ENCODE assay signal across 15 cellular contexts in the genomic region with DNA sequence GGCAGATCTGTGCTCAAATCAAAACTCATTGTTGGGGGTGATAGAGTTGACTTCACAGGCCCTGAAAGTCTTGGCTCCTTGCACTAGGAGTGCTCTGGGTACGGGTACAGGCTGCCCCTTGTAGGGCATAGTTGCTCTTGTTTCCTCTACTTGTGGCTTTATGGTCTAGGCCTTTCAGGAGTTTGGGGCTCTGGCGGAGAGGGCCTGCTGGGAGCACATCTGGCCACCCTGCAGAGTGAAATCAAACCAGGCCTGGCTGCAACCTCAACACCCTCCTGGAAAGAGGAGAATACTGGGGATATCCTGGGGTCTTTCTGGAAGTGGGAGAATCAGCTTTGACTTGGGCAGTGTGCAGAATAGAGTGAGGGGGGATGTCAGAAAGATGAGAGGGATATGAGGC. TPM values are rescaled to one million over a fixed set of nuclear protein-coding genes. Genes with fewer than 3 reads are reported as not detected.
DNase-seq lines count a peak whose midpoint lies in the region; ATAC-seq and TF ChIP-seq lines count a peak whose summit lies in the region.
"Had no signal": no experiment of that assay in that cellular context is flagged by ENCODE, and none has a peak within 500 bp of the region (broad histone marks: within the 10 kb centered on the region; RNA-seq: fewer than 3 reads in every experiment).

No MANE protein-coding gene starts in this region.

- no peak overlapping the region for H2AFZ ChIP-seq in osteoblast (ENCODE audit: low read length)

- H4K20me1 ChIP-seq in osteoblast (ENCODE audit: insufficient read depth, low read length), result peaks cover 22% of the 10 kb centered on the region

- POLR2A ChIA-PET in AG04449 (lab: Yijun Ruan, JAX), result interaction anchor here (0.8 to 2.7 kb wide), 7 partner anchors 8 to 36 kb away, joined by 4 to 10 read pairs (median 6); no protein-coding TSS in a partner anchor

- WGBS in esophagus squamous epithelium, 2 donors, result 63 to 86% methylated on average over 1 to 2 of the region's 2 CpGs

- peaks cover 48% of the 10 kb centered on the region for H3K79me2 ChIP-seq in osteoblast (ENCODE audit: insufficient read depth, low read length)

- peaks cover 12% of the 10 kb centered on the region for H3K27me3 Mint-ChIP-seq in T-helper 17 cell

- H3K4me1 Mint-ChIP-seq in T-helper 17 cell, result peaks cover 10% of the 10 kb centered on the region

- H3K27ac Mint-ChIP-seq in T-helper 17 cell, result no peak overlapping the region
- H3K27ac Mint-ChIP-seq: activated CD4-positive, alpha-beta memory T cell treated with anti-CD3 and anti-CD28 coated beads for 36 hours; B cell; natural killer cell; T-helper 2 cell treated with Interferon-gamma antibody and Interleukin-4, amounts not matched to agents 5 μg/mL and 100 μg/mL, for 36 hours had no signal

- CTCF ChIA-PET in AG04449 (lab: Yijun Ruan, JAX), result interaction anchor here (0.9 to 2.0 kb wide), 7 partner anchors 10 to 87 kb away, joined by 3 to 16 read pairs (median 4); no protein-coding TSS in a partner anchor

- peak overlapping the region; percentile 94 for H3K4me2 ChIP-seq in osteoblast (ENCODE audit: insufficient read depth, low read length)

- H3K4me3 ChIP-seq in AG04449 (ENCODE audit: low read depth, low read length), result peak overlapping the region; percentile 82
- peak overlapping the region in 3 of 4 donors; percentile 44 to 63 (median 56) for H3K4me3 ChIP-seq in esophagus squamous epithelium
- H3K4me3 ChIP-seq in osteoblast (ENCODE audit: insufficient read depth, low read length), result peak overlapping the region; percentile 80

- TF ChIP-seq POLR2A in esophagus squamous epithelium (IDR thresholded peaks at IDR 0.05), result no peak

- no peaks in the 10 kb centered on the region for H3K36me3 Mint-ChIP-seq in T-helper 17 cell (ENCODE audit: low read depth)
- H3K36me3 Mint-ChIP-seq: activated CD4-positive, alpha-beta memory T cell treated with anti-CD3 and anti-CD28 coated beads for 36 hours; natural killer cell had no signal

- H3K27me3 ChIP-seq in esophagus squamous epithelium, result peaks cover 0 to 60% (median 0%) of the 10 kb centered on the region in 4 donors
- no peaks in the 10 kb centered on the region for H3K27me3 ChIP-seq in osteoblast (ENCODE audit: insufficient read depth, low read length)

- DNase-seq in AG04449 (ENCODE audit: low read depth, low spot score) (no peak), T-helper 17 cell (no peak), esophagus squamous epithelium (lab: John Stamatoyannopoulos, UW) (no peak), osteoblast (ENCODE audit: insufficient read length, low spot score, missing footprints) (no peak), cerebellum (ENCODE audit: low spot score) (no peak), SIG-M5 (lab: John Stamatoyannopoulos, UW) (no peak)
- DNase-seq in activated naive CD4-positive, alpha-beta T cell treated with Interleukin-2 at 50 U/mL for 16 hours, result no peak
- DNase-seq: activated CD4-positive, alpha-beta memory T cell treated with anti-CD3 and anti-CD28 coated beads for 36 hours; activated gamma-delta T cell treated with Interleukin-2 at 50 U/mL for 16 hours; central memory CD4-positive, alpha-beta T cell; natural killer cell; stimulated activated CD4-positive, alpha-beta T cell treated with anti-CD3 and anti-CD28 coated beads, Interleukin-15, amount 100 ng/mL, for 24 hours had no signal

- peaks cover 40 to 100% (median 50%) of the 10 kb centered on the region in 3 donors for H3K4me1 ChIP-seq in esophagus squamous epithelium
- peaks cover 72% of the 10 kb centered on the region for H3K4me1 ChIP-seq in osteoblast (ENCODE audit: insufficient read depth, low read length)

- H3K27ac ChIP-seq in esophagus squamous epithelium (peak overlapping the region in 2 of 4 donors; percentile 48 to 60), osteoblast (ENCODE audit: low read depth, low read length) (peak overlapping the region; percentile 95)

- H3K36me3 ChIP-seq in esophagus squamous epithelium (no peaks in the 10 kb centered on the region), osteoblast (ENCODE audit: insufficient read depth, low read length) (peaks cover 35% of the 10 kb centered on the region)

- TF ChIP-seq CTCF in AG04449 (IDR thresholded peaks at IDR 0.05; ENCODE audit: insufficient read depth, low read length, missing control alignments) (no peak), esophagus squamous epithelium (IDR thresholded peaks at IDR 0.05) (no peak), osteoblast (IDR thresholded peaks at IDR 0.05; ENCODE audit: extremely low read depth, low read depth, low read length) (no peak)

- H3K9me3 ChIP-seq in T-helper 17 cell (ENCODE audit: control insufficient read depth, low read length, poor library complexity, severe bottlenecking) (no peaks in the 10 kb centered on the region), esophagus squamous epithelium (no peaks in the 10 kb centered on the region), osteoblast (ENCODE audit: low read depth, low read length) (no peaks in the 10 kb centered on the region)

- ATAC-seq in T-helper 17 cell, result no peak
- ATAC-seq in HG02571 (IDR thresholded peaks at IDR 0.05; ENCODE audit: unreplicated experiment), result no peak
- ATAC-seq: natural killer cell had no signal

- H3K4me3 Mint-ChIP-seq in T-helper 17 cell, result peak overlapping the region; percentile 12
- H3K4me3 Mint-ChIP-seq: activated CD4-positive, alpha-beta memory T cell treated with anti-CD3 and anti-CD28 coated beads for 36 hours; B cell; natural killer cell; T-helper 2 cell treated with Interferon-gamma antibody and Interleukin-4, amounts not matched to agents 5 μg/mL and 100 μg/mL, for 36 hours had no signal

- intact Hi-C loops in esophagus squamous epithelium (cut with DNase I), result no loop called here

RNA-seq across cellular contexts. Expression of a gene that starts 1.5 kb away (rescaled TPM):
- total RNA-seq in T-helper 17 cell (1 to 10 TPM; 6.6 to 8.6 TPM), esophagus squamous epithelium (10 to 100 TPM in 2 of 4 donors, 1 to 10 TPM in 2; 7.3 to 63.5 (median 33.3) TPM), osteoblast (1,700 and 2,120 TPM in 2 replicates), cerebellum (23.3 TPM)

Comparison
In these comparisons a context has a peak if more than half of its experiments do, and no peak if none do; other contexts are left out.
1. RNA of a gene that starts 1.5 kb away (total RNA-seq): 1,700 to 2,120 TPM in osteoblast; 7.3 to 63.5 TPM in esophagus squamous epithelium, 23.3 TPM in cerebellum (single experiment) and 6.6 to 8.6 TPM in T-helper 17 cell; every median in the first group is over 10 times any median in the second.
2. Peak in every context shown above with its lines, with median percentiles within 50 percentile points of each other: H3K4me3 ChIP-seq.